2 cellular contexts compared by ENCODE assay signal in genomic region chr16:74361840-74362610, GRCh38. TPM values are rescaled to one million over a fixed set of nuclear protein-coding genes. Genes with fewer than 3 reads are reported as not detected.
"Had no signal": no experiment of that assay in that cellular context is flagged by ENCODE, and none has a peak within 500 bp of the region (broad histone marks: within the 10 kb centered on the region; RNA-seq: fewer than 3 reads in every experiment).

No MANE protein-coding gene starts in this region.

RNA-seq across cellular contexts. Expression of gene NPIPB15, which starts 14.1 kb away (rescaled TPM):
- total RNA-seq: occipital lobe had no signal
- polyA plus RNA-seq: SK-N-SH had no signal
